1 cellular context compared by ENCODE assay signal in genomic region chr19:16112778-16113177, GRCh38.
TF ChIP-seq lines count a peak whose summit lies in the region.

No MANE protein-coding gene starts in this region.

TF ChIP-seq in K562, 482 proteins besides CTCF, POLR2A, EP300 and RAD21 (continues in another document):
- TF ChIP-seq DPF2 (IDR thresholded peaks at IDR 0.05) (0 out of 2 replicates have a peak, but pooled peaks have one; percentile 41), POLR2AphosphoS5 (IDR thresholded peaks at IDR 0.05; ENCODE audit: control insufficient read depth, insufficient read depth, low read depth, low read length) (peak; percentile 49; the same call in 1 of the 2 replicates), RHOXF2B (CRISPR knock-in tag; conservative IDR thresholded peaks at IDR 0.05) (no peak), HDAC1 (IDR thresholded peaks at IDR 0.05) (peak in 1 of 2 experiments; percentile 42; a peak in 1 of 4 replicates), TCF7 (IDR thresholded peaks at IDR 0.05; ENCODE audit: borderline replicate concordance) (0 out of 2 replicates have a peak, but pooled peaks have one; percentile 26), KDM1A (IDR thresholded peaks at IDR 0.05) (0 out of 4 replicates have a peak, but pooled peaks of 1 of the 2 experiments have one; percentile 31), SPI1 (IDR thresholded peaks at IDR 0.05; ENCODE audit: borderline replicate concordance, low read depth, low read length) (0 out of 2 replicates have a peak, but pooled peaks have one; percentile 15), ZBTB11 (CRISPR knock-in tag; IDR thresholded peaks at IDR 0.05) (0 out of 6 replicates have a peak, but pooled peaks of 1 of the 3 experiments have one; percentile 6), PBX2 (CRISPR knock-in tag; IDR thresholded peaks at IDR 0.05; ENCODE audit: low read depth) (no peak), PBX2 (tag; conservative IDR thresholded peaks at IDR 0.05; ENCODE audit: low read depth) (peak; percentile 80), ZNF324 (CRISPR knock-in tag; IDR thresholded peaks at IDR 0.05) (no peak), ATF4 (CRISPR knock-in tag; IDR thresholded peaks at IDR 0.05) (no peak), MEIS2 (IDR thresholded peaks at IDR 0.05; ENCODE audit: partially characterized antibody) (peak; percentile 78), SAP30 (IDR thresholded peaks at IDR 0.05; ENCODE audit: borderline replicate concordance, insufficient read depth, low read depth, low read length, poor library complexity, severe bottlenecking) (peak; percentile 29), ZHX1 (conservative IDR thresholded peaks at IDR 0.05; ENCODE audit: low read length) (no peak), UBTF (IDR thresholded peaks at IDR 0.05; ENCODE audit: borderline replicate concordance in 1 of 2, low read depth in 2 of 2, low read length in 2 of 2) (0 out of 4 replicates have a peak, but pooled peaks of 1 of the 2 experiments have one; percentile 51), KLF16 (IDR thresholded peaks at IDR 0.05) (peak; percentile 42; the same call in 1 of the 2 replicates), GATA2 (CRISPR knock-in tag; IDR thresholded peaks at IDR 0.05) (peak; percentile 95), TCF3 (CRISPR knock-in tag; IDR thresholded peaks at IDR 0.05) (peak; percentile 88), EHMT2 (IDR thresholded peaks at IDR 0.05) (no peak), ESRRB (CRISPR knock-in tag; IDR thresholded peaks at IDR 0.05; ENCODE audit: borderline replicate concordance) (no peak), TAF15 (IDR thresholded peaks at IDR 0.05; ENCODE audit: low read depth, low read length) (no peak), ZNF436 (CRISPR knock-in tag; IDR thresholded peaks at IDR 0.05) (no peak), MNT (conservative IDR thresholded peaks at IDR 0.05) (peak in 1 of 2 experiments; percentile 49; a peak in 1 of 4 replicates), ZNF133 (CRISPR knock-in tag; IDR thresholded peaks at IDR 0.05) (no peak), DIDO1 (tag; IDR thresholded peaks at IDR 0.05; ENCODE audit: low read depth) (no peak), IFI16 (CRISPR knock-in tag; IDR thresholded peaks at IDR 0.05) (no peak), NFIC (IDR thresholded peaks at IDR 0.05) (peak; percentile 24; the same call in 1 of the 2 replicates), CBFA2T3 (IDR thresholded peaks at IDR 0.05) (peak; percentile 83), ZSCAN29 (IDR thresholded peaks at IDR 0.05) (no peak), TFAP4 (CRISPR knock-in tag; IDR thresholded peaks at IDR 0.05; ENCODE audit: borderline replicate concordance) (peak; percentile 84), PKNOX1 (IDR thresholded peaks at IDR 0.05) (peak; percentile 79), SAFB (IDR thresholded peaks at IDR 0.05; ENCODE audit: borderline replicate concordance, low read depth, low read length) (no peak), CREM (IDR thresholded peaks at IDR 0.05; ENCODE audit: low read depth) (0 out of 2 replicates have a peak, but pooled peaks have one; percentile 12), CBFA2T2 (conservative IDR thresholded peaks at IDR 0.05) (peak; percentile 61), SMARCA4 (IDR thresholded peaks at IDR 0.05) (peak; percentile 32; the same call in 1 of the 2 replicates), TEAD4 (IDR thresholded peaks at IDR 0.05; ENCODE audit: low read length) (peak; percentile 76), TEAD4 (CRISPR knock-in tag; IDR thresholded peaks at IDR 0.05; ENCODE audit: borderline replicate concordance) (no peak), HOMEZ (CRISPR knock-in tag; IDR thresholded peaks at IDR 0.05) (no peak), MYNN (IDR thresholded peaks at IDR 0.05) (peak; percentile 72; the same call in 1 of the 2 replicates), MYNN (CRISPR knock-in tag; IDR thresholded peaks at IDR 0.05) (no peak)
